30 cellular contexts compared by ENCODE assay signal in genomic region chr5:136453986-136454758, GRCh38.
"Had no signal": no experiment of that assay in that cellular context is flagged by ENCODE, and none has a peak within 500 bp of the region (broad histone marks: within the 10 kb centered on the region; RNA-seq: fewer than 3 reads in every experiment).

No MANE protein-coding gene starts in this region.

- H3K4me1 ChIP-seq: esophagus muscularis mucosa, foreskin keratinocyte, gastrocnemius medialis, heart left ventricle had no signal

- H3K27me3 ChIP-seq: brain microvascular endothelial cell, foreskin keratinocyte, gastrocnemius medialis had no signal

- H3K9me3 Mint-ChIP-seq: activated CD4-positive, alpha-beta memory T cell treated with anti-CD3 and anti-CD28 coated beads, Interleukin-2, amount 10 ng/mL, durations not matched to agents 7 days and 5 days had no signal

- H3K4me1 Mint-ChIP-seq: activated naive CD4-positive, alpha-beta T cell treated with anti-CD3 and anti-CD28 coated beads, Interleukin-2, amount 10 ng/mL, durations not matched to agents 7 days and 5 days; T-helper 17 cell had no signal

- H3K27me3 Mint-ChIP-seq: activated CD4-positive, alpha-beta memory T cell treated with anti-CD3 and anti-CD28 coated beads, Interleukin-2, amount 10 ng/mL, durations not matched to agents 7 days and 5 days; activated CD4-positive, alpha-beta T cell treated with anti-CD3 and anti-CD28 coated beads, Interleukin-2, amount 10 ng/mL, durations not matched to agents 7 days and 5 days; activated naive CD4-positive, alpha-beta T cell treated with anti-CD3 and anti-CD28 coated beads, Interleukin-2, amount 10 ng/mL, durations not matched to agents 7 days and 5 days; activated naive CD8-positive, alpha-beta T cell treated with anti-CD3 and anti-CD28 coated beads, Interleukin-2, amount 10 ng/mL, durations not matched to agents 7 days and 5 days; activated T-cell treated with anti-CD3 and anti-CD28 coated beads, Interleukin-2, amount 50 U/mL, for 24 hours; central memory CD8-positive, alpha-beta T cell; dendritic cell treated with granulocyte-macrophage colony-stimulating factor and Interleukin-4, amounts not matched to agents 40 ng/mL and 50 ng/mL, for 4 days; T-helper 17 cell had no signal

- H3K27ac ChIP-seq: brain microvascular endothelial cell, coronary artery, dorsolateral prefrontal cortex, esophagus muscularis mucosa, foreskin keratinocyte, gastrocnemius medialis, heart left ventricle had no signal

- FAIRE-seq: astrocyte, bronchial epithelial cell had no signal

- H3K27ac Mint-ChIP-seq: activated CD4-positive, alpha-beta memory T cell treated with anti-CD3 and anti-CD28 coated beads, Interleukin-2, amount 10 ng/mL, durations not matched to agents 7 days and 5 days; activated CD4-positive, alpha-beta T cell treated with anti-CD3 and anti-CD28 coated beads, Interleukin-2, amount 10 ng/mL, durations not matched to agents 7 days and 5 days; activated naive CD4-positive, alpha-beta T cell treated with anti-CD3 and anti-CD28 coated beads, Interleukin-2, amount 10 ng/mL, durations not matched to agents 7 days and 5 days; activated naive CD4-positive, alpha-beta T cell treated with anti-CD3 and anti-CD28 coated beads, Interleukin-2, amount 50 U/mL, for 72 hours; activated naive CD8-positive, alpha-beta T cell treated with anti-CD3 and anti-CD28 coated beads, Interleukin-2, amount 10 ng/mL, durations not matched to agents 7 days and 5 days; activated T-cell treated with anti-CD3 and anti-CD28 coated beads, Interleukin-2, amount 50 U/mL, for 24 hours; activated T-cell treated with anti-CD3 and anti-CD28 coated beads, Interleukin-2, amount 50 U/mL, for 72 hours; dendritic cell treated with granulocyte-macrophage colony-stimulating factor and Interleukin-4, amounts not matched to agents 40 ng/mL and 50 ng/mL, for 4 days; T-helper 17 cell had no signal

- H3K36me3 Mint-ChIP-seq: activated naive CD4-positive, alpha-beta T cell treated with anti-CD3 and anti-CD28 coated beads, Interleukin-2, amount 10 ng/mL, durations not matched to agents 7 days and 5 days had no signal

- DNase-seq: activated CD4-positive, alpha-beta memory T cell treated with anti-CD3 and anti-CD28 coated beads, Interleukin-2, amount 10 ng/mL, durations not matched to agents 7 days and 5 days; activated CD4-positive, alpha-beta T cell treated with anti-CD3 and anti-CD28 coated beads for 1 hour; activated CD4-positive, alpha-beta T cell treated with anti-CD3 and anti-CD28 coated beads for 4 hours; activated CD4-positive, alpha-beta T cell treated with anti-CD3 and anti-CD28 coated beads, Interleukin-2, amount 10 ng/mL, durations not matched to agents 7 days and 5 days; activated CD4-positive, alpha-beta T cell treated with anti-CD3 and anti-CD28 coated beads, Interleukin-2, amount 50 U/mL, for 4 hours; activated CD8-positive, alpha-beta memory T cell treated with anti-CD3 and anti-CD28 coated beads, Interleukin-2, amount 50 U/mL, for 48 hours; activated gamma-delta T cell; activated naive CD4-positive, alpha-beta T cell; activated naive CD4-positive, alpha-beta T cell treated with anti-CD3 and anti-CD28 coated beads, Interleukin-2, amount 10 ng/mL, durations not matched to agents 7 days and 5 days; activated naive CD8-positive, alpha-beta T cell treated with anti-CD3 and anti-CD28 coated beads, Interleukin-2, amount 10 ng/mL, durations not matched to agents 7 days and 5 days; activated T-cell treated with anti-CD3 and anti-CD28 coated beads for 4 hours; activated T-cell treated with anti-CD3 and anti-CD28 coated beads, Interleukin-2, amount 50 U/mL, for 24 hours; activated T-cell treated with anti-CD3 and anti-CD28 coated beads, Interleukin-2, amount 50 U/mL, for 72 hours; anterior cingulate cortex; brain microvascular endothelial cell; dorsolateral prefrontal cortex; effector memory CD4-positive, alpha-beta T cell; erythroblast; foreskin keratinocyte; gastrocnemius medialis; glutamatergic neuron; heart left ventricle; T-helper 17 cell had no signal

- H3K9me3 ChIP-seq: esophagus muscularis mucosa, gastrocnemius medialis had no signal

- ATAC-seq: activated naive CD4-positive, alpha-beta T cell treated with anti-CD3 and anti-CD28 coated beads, Interleukin-2, amount 50 U/mL, for 72 hours; activated T-cell treated with anti-CD3 and anti-CD28 coated beads, Interleukin-2, amount 50 U/mL, for 72 hours; foreskin keratinocyte; gastrocnemius medialis; heart left ventricle; T-helper 17 cell had no signal

- H3K4me3 Mint-ChIP-seq: activated CD4-positive, alpha-beta memory T cell treated with anti-CD3 and anti-CD28 coated beads, Interleukin-2, amount 10 ng/mL, durations not matched to agents 7 days and 5 days; activated CD4-positive, alpha-beta T cell treated with anti-CD3 and anti-CD28 coated beads, Interleukin-2, amount 10 ng/mL, durations not matched to agents 7 days and 5 days; activated naive CD4-positive, alpha-beta T cell treated with anti-CD3 and anti-CD28 coated beads, Interleukin-2, amount 10 ng/mL, durations not matched to agents 7 days and 5 days; activated naive CD8-positive, alpha-beta T cell treated with anti-CD3 and anti-CD28 coated beads, Interleukin-2, amount 10 ng/mL, durations not matched to agents 7 days and 5 days; activated T-cell treated with anti-CD3 and anti-CD28 coated beads, Interleukin-2, amount 50 U/mL, for 24 hours; activated T-cell treated with anti-CD3 and anti-CD28 coated beads, Interleukin-2, amount 50 U/mL, for 72 hours; central memory CD8-positive, alpha-beta T cell; dendritic cell treated with granulocyte-macrophage colony-stimulating factor and Interleukin-4, amounts not matched to agents 40 ng/mL and 50 ng/mL, for 4 days; T-helper 17 cell had no signal

- H3K4me3 ChIP-seq: coronary artery, dorsolateral prefrontal cortex, esophagus muscularis mucosa, gastrocnemius medialis, heart left ventricle had no signal

- H3K36me3 ChIP-seq: brain microvascular endothelial cell, esophagus muscularis mucosa, gastrocnemius medialis, heart left ventricle had no signal
